22 cellular contexts compared by ENCODE assay signal in genomic region chr9:33418090-33418489, GRCh38. TPM values are rescaled to one million over a fixed set of nuclear protein-coding genes. Genes with fewer than 3 reads are reported as not detected.
DNase-seq lines count a peak whose midpoint lies in the region; ATAC-seq, FAIRE-seq and TF ChIP-seq lines count a peak whose summit lies in the region.
"Had no signal": no experiment of that assay in that cellular context is flagged by ENCODE, and none has a peak within 500 bp of the region (broad histone marks: within the 10 kb centered on the region; RNA-seq: fewer than 3 reads in every experiment).

No MANE protein-coding gene starts in this region.

- no peak for ATAC-seq in GM21737 (IDR thresholded peaks at IDR 0.05; ENCODE audit: unreplicated experiment)
- ATAC-seq: psoas muscle had no signal

- no peaks in the 10 kb centered on the region for H3K79me2 ChIP-seq in trophoblast cell (ENCODE audit: control insufficient read depth, insufficient read depth, low read length, poor library complexity)

- no peak overlapping the region for H3K4ac ChIP-seq in trophoblast cell (ENCODE audit: low read depth, low read length)

- no peaks in the 10 kb centered on the region for H3K36me3 ChIP-seq in CD4-positive, alpha-beta memory T cell (ENCODE audit: insufficient read depth, low read length)
- H3K36me3 ChIP-seq in trophoblast cell (ENCODE audit: control insufficient read depth in 1 of 2, insufficient read depth in 2 of 2, low read length in 2 of 2), result no peaks in the 10 kb centered on the region
- H3K36me3 ChIP-seq: brain microvascular endothelial cell, esophagus muscularis mucosa had no signal

- H2AFZ ChIP-seq in trophoblast cell (ENCODE audit: insufficient read depth, low read length, poor library complexity), result no peak overlapping the region
- H2AFZ ChIP-seq: GM23248 had no signal

- no peak overlapping the region for H4K12ac ChIP-seq in trophoblast cell (ENCODE audit: low read depth, low read length)

- peak overlapping the region in 5 of 8 donors; percentile 24 to 53 (median 38) for H3K4me3 Mint-ChIP-seq in CD4-positive, alpha-beta memory T cell
- H3K4me3 Mint-ChIP-seq in endothelial cell (ENCODE audit: unreplicated experiment), result no peak overlapping the region

- H3K4me1 ChIP-seq in CD4-positive, alpha-beta memory T cell (ENCODE audit: insufficient read depth, low read length), result peaks cover 54% of the 10 kb centered on the region
- no peaks in the 10 kb centered on the region for H3K4me1 ChIP-seq in trophoblast cell (ENCODE audit: control insufficient read depth in 1 of 2, insufficient read depth in 2 of 2, low read length in 2 of 2)
- H3K4me1 ChIP-seq: psoas muscle had no signal

- intact Hi-C loops in CD4-positive, alpha-beta memory T cell (cut with micrococcal nuclease), result loop anchor here (5.0 kb wide), 1 partner anchor 399 kb away; the partner anchor contains the start of gene UBE2R2

- peaks cover 36 to 66% (median 56%) of the 10 kb centered on the region in 4 donors for H3K4me1 Mint-ChIP-seq in CD4-positive, alpha-beta memory T cell
- peaks cover 6% of the 10 kb centered on the region for H3K4me1 Mint-ChIP-seq in endothelial cell (ENCODE audit: unreplicated experiment)

- H4K91ac ChIP-seq in trophoblast cell (ENCODE audit: low read depth, low read length), result no peak overlapping the region

- CTCF ChIA-PET in CD4-positive, alpha-beta memory T cell (lab: Charles Lee; ENCODE audit: partially characterized antibody), result interaction anchor here (1.4 to 12.5 kb wide), 4 partner anchors 15 to 55 kb away, joined by 4 to 345 read pairs (median 75); partner anchors contain the start of genes AQP3 and NOL6

- H3K36me3 Mint-ChIP-seq in CD4-positive, alpha-beta memory T cell, result no peaks in the 10 kb centered on the region
- H3K36me3 Mint-ChIP-seq in endothelial cell (ENCODE audit: low read depth, unreplicated experiment), result no peaks in the 10 kb centered on the region

- no peak overlapping the region for H2AK5ac ChIP-seq in trophoblast cell (ENCODE audit: low read length)

- no peak overlapping the region for H3K14ac ChIP-seq in trophoblast cell (ENCODE audit: low read length)

- no peak overlapping the region for H2BK12ac ChIP-seq in trophoblast cell (ENCODE audit: low read length)

- no peak for TF ChIP-seq CTCF in endothelial cell (IDR thresholded peaks at IDR 0.05; ENCODE audit: unreplicated experiment)

- H2BK5ac ChIP-seq in trophoblast cell (ENCODE audit: low read depth, low read length, poor library complexity), result no peak overlapping the region

- no peaks in the 10 kb centered on the region for H3K79me1 ChIP-seq in trophoblast cell (ENCODE audit: low read length)

- H3K27me3 Mint-ChIP-seq in CD4-positive, alpha-beta memory T cell, result no peaks in the 10 kb centered on the region
- H3K27me3 Mint-ChIP-seq in endothelial cell (ENCODE audit: unreplicated experiment), result peaks cover 12% of the 10 kb centered on the region

- peaks cover 0 to 2% (median 0%) of the 10 kb centered on the region in 8 donors for H3K9me3 Mint-ChIP-seq in CD4-positive, alpha-beta memory T cell
- no peaks in the 10 kb centered on the region for H3K9me3 Mint-ChIP-seq in endothelial cell (ENCODE audit: unreplicated experiment)

- no peak overlapping the region for H3K4me3 ChIP-seq in CD4-positive, alpha-beta memory T cell (ENCODE audit: low read length in 2 of 2)
- H3K4me3 ChIP-seq in trophoblast cell (ENCODE audit: low read depth, low read length), result peak overlapping the region; percentile 14
- H3K4me3 ChIP-seq: esophagus muscularis mucosa, GM23248, psoas muscle, smooth muscle cell had no signal

- no peak overlapping the region for H3K4me2 ChIP-seq in trophoblast cell (ENCODE audit: low read length)
- H3K4me2 ChIP-seq: smooth muscle cell had no signal

- WGBS in trophoblast cell (ENCODE audit: extremely low coverage, insufficient coverage, insufficient read length), result no CpG with 5 or more reads among the region's 8 CpGs

- H4K8ac ChIP-seq in trophoblast cell (ENCODE audit: low read depth, low read length), result no peak overlapping the region

- H3K23ac ChIP-seq in trophoblast cell (ENCODE audit: low read length), result no peak overlapping the region

- H3K27ac ChIP-seq in CD4-positive, alpha-beta memory T cell (ENCODE audit: low read depth, low read length), result peak overlapping the region; percentile 65
- no peak overlapping the region for H3K27ac ChIP-seq in trophoblast cell (ENCODE audit: low read depth, low read length)
- H3K27ac ChIP-seq: brain microvascular endothelial cell, esophagus muscularis mucosa, GM23248, psoas muscle had no signal

- H3K27ac Mint-ChIP-seq in CD4-positive, alpha-beta memory T cell, result peak overlapping the region; percentile 38 to 99 (median 98)
- peak overlapping the region; percentile 7 for H3K27ac Mint-ChIP-seq in endothelial cell (ENCODE audit: unreplicated experiment)

- H3K9me3 ChIP-seq in CD4-positive, alpha-beta memory T cell (ENCODE audit: control insufficient read depth in 1 of 2, low read length in 2 of 2), result no peaks in the 10 kb centered on the region
- H3K9me3 ChIP-seq in trophoblast cell (ENCODE audit: insufficient read depth, low read depth, low read length), result no peaks in the 10 kb centered on the region
- H3K9me3 ChIP-seq: esophagus muscularis mucosa, psoas muscle had no signal

- POLR2A ChIA-PET in CD4-positive, alpha-beta memory T cell (lab: Charles Lee; ENCODE audit: partially characterized antibody), result interaction anchor here (1.2 to 6.7 kb wide), 5 partner anchors 22 to 55 kb away, joined by 4 to 219 read pairs (median 64); partner anchors contain the start of genes AQP3 and NOL6

- DNase-seq in CD4-positive, alpha-beta memory T cell, result no peak
- peak; percentile 15 for DNase-seq in NCI-H510A (lab: John Stamatoyannopoulos, UW)
- no peak for DNase-seq in endothelial cell (ENCODE audit: low spot score)
- DNase-seq in trophoblast cell, result peak; percentile 26 to 62
- DNase-seq in effector CD8-positive, alpha-beta T cell (lab: John Stamatoyannopoulos, UW), result no peak
- no peak for DNase-seq in GM12892 (ENCODE audit: insufficient read length)
- no peak for DNase-seq in occipital lobe (lab: John Stamatoyannopoulos, UW)
- DNase-seq: activated CD4-positive, CD25-positive, alpha-beta regulatory T cell; brain microvascular endothelial cell; dermis blood vessel endothelial cell; GM23248; NCI-H2107; psoas muscle; SIG-M5 had no signal

- H3K9ac ChIP-seq in trophoblast cell (ENCODE audit: low read length), result no peak overlapping the region
- H3K9ac ChIP-seq: GM23248 had no signal

- TF ChIP-seq POLR2A in GM12892 (IDR thresholded peaks at IDR 0.05; ENCODE audit: low read depth, low read length), result no peak

- no peak overlapping the region for H2BK120ac ChIP-seq in trophoblast cell (ENCODE audit: insufficient read depth, low read length, poor library complexity)

- no peaks in the 10 kb centered on the region for H3K27me3 ChIP-seq in CD4-positive, alpha-beta memory T cell (ENCODE audit: insufficient read depth, low read length)
- H3K27me3 ChIP-seq in trophoblast cell (ENCODE audit: insufficient read depth, low read length), result no peaks in the 10 kb centered on the region
- H3K27me3 ChIP-seq: brain microvascular endothelial cell had no signal

- H3K18ac ChIP-seq in trophoblast cell (ENCODE audit: low read length), result no peak overlapping the region

- no peak for FAIRE-seq in GM12892 (lab: Jason Lieb, UNC)
- FAIRE-seq: D721Med, GM18507 had no signal

RNA-seq across cellular contexts. Expression of gene AQP7, which starts 15.7 kb away (rescaled TPM):
- total RNA-seq in CD4-positive, alpha-beta memory T cell, result under 1 TPM in 1 of 2 experiments, not detected in 1; 0.81 TPM
- polyA plus RNA-seq in CD4-positive, alpha-beta memory T cell, result under 1 TPM in 1 of 2 donors, not detected in 1; 0.30 TPM
- 0.64 TPM for total RNA-seq in endothelial cell (ENCODE audit: unreplicated experiment)
- polyA plus RNA-seq in trophoblast cell (2013), result 0.03 and 0.07 TPM in 2 replicates
- polyA plus RNA-seq in GM12892 (2012; ENCODE audit: missing spikeins), result 0.15 TPM
- not detected for total RNA-seq in occipital lobe
- total RNA-seq: activated CD8-positive, alpha-beta memory T cell treated with anti-CD3 and anti-CD28 coated beads for 36 hours; dermis blood vessel endothelial cell; glomerular endothelial cell; GM23248 had no signal
- polyA plus RNA-seq: GM23248, neural cell had no signal

RNA-seq across cellular contexts. Expression of gene AQP3, which starts 29.3 kb away (rescaled TPM):
- total RNA-seq in CD4-positive, alpha-beta memory T cell, result 100 to 1,000 TPM; 172 TPM
- polyA plus RNA-seq in CD4-positive, alpha-beta memory T cell, result 100 to 1,000 TPM; 484 to 562 TPM
- total RNA-seq in endothelial cell (ENCODE audit: unreplicated experiment) (6.0 TPM), occipital lobe (not detected)
- polyA plus RNA-seq in trophoblast cell (2013), result 10.4 and 11.8 TPM in 2 replicates
- 0.68 TPM for polyA plus RNA-seq in GM12892 (2012; ENCODE audit: missing spikeins)
- total RNA-seq: GM23248 had no signal
- polyA plus RNA-seq: neural cell had no signal

RNA-seq across cellular contexts. Expression of gene NOL6, which starts 55.6 kb away (rescaled TPM):
- 10 to 100 TPM; 39.1 to 41.1 TPM for total RNA-seq in CD4-positive, alpha-beta memory T cell
- 10 to 100 TPM; 11.7 to 28.1 TPM for polyA plus RNA-seq in CD4-positive, alpha-beta memory T cell
- total RNA-seq in endothelial cell (ENCODE audit: unreplicated experiment) (22.6 TPM), occipital lobe (13.9 TPM)
- polyA plus RNA-seq in trophoblast cell (2013), result 14.9 and 16.3 TPM in 2 replicates
- polyA plus RNA-seq in GM12892 (2012; ENCODE audit: missing spikeins), result 14.1 TPM

Comparison
In these comparisons a context has a peak if more than half of its experiments do, and no peak if none do; other contexts are left out.
1. DNase-seq: peak in NCI-H510A (single experiment) and trophoblast cell (2 of 2); none in CD4-positive, alpha-beta memory T cell (0 of 5), endothelial cell (single experiment), effector CD8-positive, alpha-beta T cell (single experiment), GM12892 (single experiment) and occipital lobe (single experiment).
2. RNA of gene AQP3, which starts 29.3 kb away (total RNA-seq): 172 TPM in CD4-positive, alpha-beta memory T cell; 6.0 TPM in endothelial cell (single experiment) and not detected in occipital lobe (single experiment); every median in the first group is over 10 times any median in the second.